In genomic region chr20:42161228-42161829, GRCh38 we compare ENCODE assay signal across 19 cellular contexts.
"Had no signal": no experiment of that assay in that cellular context is flagged by ENCODE, and none has a peak within 500 bp of the region (broad histone marks: within the 10 kb centered on the region; RNA-seq: fewer than 3 reads in every experiment).

No MANE protein-coding gene starts in this region.

- H3K27me3 ChIP-seq: adrenal gland, gastrocnemius medialis, ovary, tibial nerve had no signal

- H3K27ac ChIP-seq: adrenal gland, gastrocnemius medialis, left ventricle myocardium inferior, ovary, psoas muscle, skin epidermis, tibial nerve had no signal

- H3K9me3 ChIP-seq: adrenal gland, gastrocnemius medialis, left ventricle myocardium inferior, ovary, psoas muscle, tibial nerve had no signal

- ATAC-seq: activated naive CD4-positive, alpha-beta T cell treated with anti-CD3 and anti-CD28 coated beads, Interleukin-2, amount 50 U/mL, for 72 hours; esophagus mucosa; gastrocnemius medialis; psoas muscle; right cardiac atrium had no signal

- DNase-seq: activated CD4-positive, alpha-beta T cell treated with anti-CD3 and anti-CD28 coated beads for 1 hour; activated CD4-positive, alpha-beta T cell treated with anti-CD3 and anti-CD28 coated beads, Interleukin-2, amount 50 U/mL, for 4 hours; activated gamma-delta T cell treated with Interleukin-2 at 50 U/mL for 16 hours; adrenal gland; cerebellar nuclear complex; cortex of kidney; gastrocnemius medialis; head of caudate nucleus; kidney glomerular epithelial cell; left ventricle myocardium inferior; ovary; psoas muscle; right cardiac atrium; stimulated activated CD4-positive, alpha-beta T cell treated with anti-CD3 and anti-CD28 coated beads, Interleukin-15, amount 100 ng/mL, for 24 hours; stimulated activated CD4-positive, alpha-beta T cell treated with anti-CD3 and anti-CD28 coated beads, Interleukin-2, amount 100 ng/mL, for 48 hours had no signal

- H3K4me1 ChIP-seq: adrenal gland, gastrocnemius medialis, left ventricle myocardium inferior, psoas muscle, tibial nerve had no signal

- H3K36me3 ChIP-seq: adrenal gland, gastrocnemius medialis, left ventricle myocardium inferior, ovary, tibial nerve had no signal

- H3K4me3 ChIP-seq: adrenal gland, gastrocnemius medialis, left ventricle myocardium inferior, ovary, psoas muscle, skin epidermis, tibial nerve had no signal
